ENCODE assay signal across 27 cellular contexts in genomic region chr7:438916-439315, GRCh38.
DNase-seq lines count a peak whose midpoint lies in the region; ATAC-seq, FAIRE-seq and TF ChIP-seq lines count a peak whose summit lies in the region.
"Had no signal": no experiment of that assay in that cellular context is flagged by ENCODE, and none has a peak within 500 bp of the region (broad histone marks: within the 10 kb centered on the region; RNA-seq: fewer than 3 reads in every experiment).

No MANE protein-coding gene starts in this region.

- H2AFZ ChIP-seq in K562 (ENCODE audit: low read depth, low read length) (no peak overlapping the region), neuronal stem cell (ENCODE audit: low read length) (no peak overlapping the region)

- H2BK120ac ChIP-seq in neuronal stem cell (ENCODE audit: low read depth, low read length), result peak overlapping the region; percentile 61

- CTCF ChIA-PET in K562 (lab: Yijun Ruan, JAX; ENCODE audit: low intra/inter-chr PET ratio), result no interaction called here

- ATAC-seq in left ventricle myocardium superior (no peak), Right ventricle myocardium superior (ENCODE audit: poor library complexity) (no peak), K562 (no peak)
- ATAC-seq: GM12878 had no signal

- no peak for TF ChIP-seq RAD21 in K562 (CRISPR knock-in tag; conservative IDR thresholded peaks at IDR 0.05 in 1 of 2, IDR thresholded peaks at IDR 0.05 in 1 of 2)

- H2BK15ac ChIP-seq in neuronal stem cell (ENCODE audit: low read length), result peak overlapping the region; percentile 71

- intact Hi-C loops in left ventricle myocardium superior (cut with micrococcal nuclease) (no loop called here), Right ventricle myocardium superior (cut with DNase I) (no loop called here), K562 (cut with micrococcal nuclease) (no loop called here)

- H3K18ac ChIP-seq in neuronal stem cell (ENCODE audit: low read length), result peak overlapping the region; percentile 91

- in situ Hi-C loops in K562 (cut with MboI), result no loop called here

- no peaks in the 10 kb centered on the region for H3K9me1 ChIP-seq in K562 (ENCODE audit: control insufficient read depth, insufficient read depth, low read length)

- POLR2A ChIA-PET in K562 (lab: Yijun Ruan, JAX), result no interaction called here

- FAIRE-seq in HTR-8/SVneo (lab: Jason Lieb, UNC) (peak; percentile 23), K562 (lab: Jason Lieb, UNC) (no peak)
- FAIRE-seq: A204.1, GM12878, GM12892, GM18507 had no signal

- DNase-seq in left ventricle myocardium superior (peak; percentile 19), Right ventricle myocardium superior (no peak), HTR-8/SVneo (ENCODE audit: insufficient read length, low spot score) (no peak), K562 (ENCODE audit: extremely low read depth in 1 of 4, low spot score in 3 of 4) (no peak), neuronal stem cell (ENCODE audit: low spot score) (no peak), globus pallidus (ENCODE audit: low spot score) (no peak), putamen (ENCODE audit: low spot score) (no peak)
- DNase-seq: 8988T; ACHN; BE2C; C1 segment of cervical spinal cord; CD4-positive, alpha-beta memory T cell; CD4-positive, CD25-positive, alpha-beta regulatory T cell; CD8-positive, alpha-beta memory T cell; COR-L47; DMS 273 treated with DMSO at 0.1 percent for 48 hours; DMS153; DMS53; DMS79; DND-41; EL; GDM1 had no signal

- TF ChIP-seq POLR2A in K562 (conservative IDR thresholded peaks at IDR 0.05), result no peak

- H3K27ac ChIP-seq in K562 (ENCODE audit: extremely low read depth, low read depth, low read length) (no peak overlapping the region), neuronal stem cell (replicated peaks; ENCODE audit: low read length) (no peak overlapping the region)
- H3K27ac ChIP-seq: BLaER1 had no signal

- H4K91ac ChIP-seq in neuronal stem cell (ENCODE audit: low read depth, low read length, poor library complexity), result peak overlapping the region; percentile 50

- whole genome bisulfite sequencing in K562 (ENCODE audit: insufficient coverage, low coverage, missing lambda C conversion rate), result 24% methylated on average over 13 of the region's 14 CpGs
- WGBS in neuronal stem cell (ENCODE audit: extremely low coverage in 2 of 2, insufficient read length in 2 of 2, insufficient replicate concordance in 1 of 2), 2 donors, result no CpG with 5 or more reads among the region's 14 CpGs

- H3K9ac ChIP-seq in K562 (ENCODE audit: insufficient read depth in 1 of 2, low read depth in 2 of 2, low read length in 2 of 2), result no peak overlapping the region
- no peak overlapping the region for H3K9ac ChIP-seq in neuronal stem cell (ENCODE audit: low read depth, low read length, poor library complexity)
- H3K9ac ChIP-seq: BLaER1 had no signal

- H4K8ac ChIP-seq in neuronal stem cell (ENCODE audit: low read depth, low read length), result no peak overlapping the region

- no peak for TF ChIP-seq CTCF in K562 (IDR thresholded peaks at IDR 0.05 in 2 of 3, conservative IDR thresholded peaks at IDR 0.05 in 1 of 3; ENCODE audit: insufficient read depth in 2 of 3, low read depth in 1 of 3, low read length in 3 of 3)

- peak overlapping the region; percentile 81 for H2AK5ac ChIP-seq in neuronal stem cell (ENCODE audit: low read depth, low read length)

- H2BK12ac ChIP-seq in neuronal stem cell (ENCODE audit: low read length), result no peak overlapping the region

- BruUV-seq in K562 (replicated peaks; lab: Mats Ljungman, UMichigan), result no TSS peak

- TF ChIP-seq EP300 in K562 (IDR thresholded peaks at IDR 0.05; ENCODE audit: low read length), result no peak

- no peaks in the 10 kb centered on the region for H3K79me2 ChIP-seq in K562 (ENCODE audit: control insufficient read depth, insufficient read depth, low read length)

- peak overlapping the region; percentile 78 for H2BK5ac ChIP-seq in neuronal stem cell (ENCODE audit: low read length)

- H3K36me3 ChIP-seq in K562 (ENCODE audit: control insufficient read depth, insufficient read depth, low read length) (no peaks in the 10 kb centered on the region), neuronal stem cell (replicated peaks in 1 of 2; ENCODE audit: control insufficient read depth in 2 of 2, insufficient read depth in 2 of 2, low read length in 2 of 2) (no peaks in the 10 kb centered on the region)
- H3K36me3 ChIP-seq: BE2C, BLaER1 had no signal

- H3K14ac ChIP-seq in neuronal stem cell (ENCODE audit: low read length), result no peak overlapping the region

- peaks cover under 1% of the 10 kb centered on the region for H3K79me1 ChIP-seq in neuronal stem cell (ENCODE audit: low read depth, low read length)

- no peaks in the 10 kb centered on the region for H3K9me3 ChIP-seq in K562 (replicated peaks; ENCODE audit: control insufficient read depth, insufficient read depth, low read depth, low read length)
- peaks cover 0 to 2% of the 10 kb centered on the region in 2 donors for H3K9me3 ChIP-seq in neuronal stem cell (replicated peaks in 1 of 2; ENCODE audit: control insufficient read depth in 2 of 2, insufficient read depth in 1 of 2, low read depth in 1 of 2, low read length in 2 of 2)
- H3K9me3 ChIP-seq: BLaER1 had no signal

- H3K4me2 ChIP-seq in K562 (ENCODE audit: insufficient read depth, low read length) (no peak overlapping the region), neuronal stem cell (ENCODE audit: insufficient read depth, low read length, poor library complexity, severe bottlenecking) (no peak overlapping the region)
- H3K4me2 ChIP-seq: BLaER1 had no signal

- H3K4me3 ChIP-seq in K562, result no peak overlapping the region
- no peak overlapping the region for H3K4me3 ChIP-seq in neuronal stem cell (ENCODE audit: low read length in 2 of 2)
- H3K4me3 ChIP-seq: BLaER1, GM12878 had no signal

- H3K4ac ChIP-seq in neuronal stem cell (ENCODE audit: low read length), result peak overlapping the region; percentile 70

- peaks cover 16 to 56% of the 10 kb centered on the region in 2 experiments; a peak in 4 of 5 replicates for H3K27me3 ChIP-seq in K562 (ENCODE audit: control insufficient read depth in 2 of 2, insufficient read depth in 2 of 2, low read length in 2 of 2)
- peaks cover 0 to 32% (median 0%) of the 10 kb centered on the region in 3 experiments for H3K27me3 ChIP-seq in neuronal stem cell (ENCODE audit: control insufficient read depth in 3 of 3, insufficient read depth in 3 of 3, low read depth in 1 of 3, low read length in 3 of 3)
- H3K27me3 ChIP-seq: BE2C, BLaER1 had no signal

- no peak overlapping the region for H3K23ac ChIP-seq in neuronal stem cell (ENCODE audit: low read depth, low read length, poor library complexity)

- 0 out of 2 replicates have a peak, but pooled peaks cover under 1% of the 10 kb centered on the region for H4K20me1 ChIP-seq in K562 (replicated peaks; ENCODE audit: control insufficient read depth, insufficient read depth, low read length)
- H4K20me1 ChIP-seq: BLaER1 had no signal

- H3K4me1 ChIP-seq in K562 (replicated peaks in 1 of 2; ENCODE audit: control insufficient read depth in 2 of 2, insufficient read depth in 2 of 2, low read length in 2 of 2) (peaks cover 0 to 45% of the 10 kb centered on the region in 2 experiments; a peak in 2 of 5 replicates), neuronal stem cell (ENCODE audit: control insufficient read depth in 2 of 2, insufficient read depth in 1 of 2, low read depth in 1 of 2, low read length in 2 of 2) (peaks cover 10 to 33% of the 10 kb centered on the region in 2 donors)
- H3K4me1 ChIP-seq: BE2C had no signal

TF ChIP-seq in K562, 482 proteins besides CTCF, POLR2A, EP300 and RAD21 (continues in another document):
- no peak for TF ChIP-seq CEBPZ (IDR thresholded peaks at IDR 0.05; ENCODE audit: borderline replicate concordance, low read depth, low read length)
